Comparison of ENCODE assay signal across 1 cellular context in the genomic region with DNA sequence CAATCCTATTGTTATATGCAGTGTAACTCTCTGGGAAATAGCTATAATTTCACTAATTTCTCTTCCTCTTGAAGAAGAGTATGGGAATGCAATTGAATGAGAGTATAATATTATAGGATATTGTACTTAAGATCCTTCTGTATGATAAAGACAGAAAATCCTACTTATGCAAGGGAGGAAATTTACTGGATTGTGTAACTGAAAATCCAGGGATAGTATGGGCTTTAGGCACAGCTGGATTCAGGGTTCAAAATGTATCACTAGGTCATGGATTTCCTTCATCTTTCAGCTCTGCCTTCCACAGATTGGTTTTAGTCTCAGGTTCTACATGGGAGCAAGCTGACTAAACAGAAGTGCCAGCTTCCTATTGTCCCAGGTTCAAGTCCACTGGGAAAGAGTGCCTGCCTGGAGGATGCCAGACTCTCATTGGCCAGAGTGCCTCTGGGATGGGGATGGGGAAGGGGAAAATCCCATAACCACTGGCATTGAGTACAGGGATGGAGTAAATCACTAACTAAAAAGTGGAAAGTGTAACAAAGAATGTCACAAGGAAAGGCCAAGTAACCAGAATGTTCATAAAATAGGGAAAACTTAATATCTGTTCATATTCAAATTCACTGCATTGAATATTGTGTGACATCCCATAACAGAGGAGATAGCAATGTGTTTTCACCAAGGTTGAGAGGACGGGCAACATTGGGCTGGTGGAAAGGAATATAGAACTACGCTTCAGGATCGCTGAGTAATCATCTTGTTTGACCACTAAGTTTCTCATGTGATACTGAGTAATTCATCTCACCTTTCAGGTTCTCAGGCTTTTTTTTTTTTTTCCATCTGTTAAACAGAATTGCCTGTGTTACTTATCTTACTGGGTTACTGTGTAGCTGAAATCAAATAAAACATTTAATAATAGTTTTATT.
TF ChIP-seq lines count a peak whose summit lies in the region.

No MANE protein-coding gene starts in this region.

TF ChIP-seq in GM12878, 131 proteins besides CTCF, POLR2A, EP300 and RAD21 (continued from another document):
- TF ChIP-seq RCOR1 (conservative IDR thresholded peaks at IDR 0.05; ENCODE audit: low read depth, low read length) (no peak), PML (IDR thresholded peaks at IDR 0.05; ENCODE audit: low read length) (no peak), ATF7 (IDR thresholded peaks at IDR 0.05; ENCODE audit: low read depth) (peak; percentile 69), BACH1 (IDR thresholded peaks at IDR 0.05; ENCODE audit: borderline replicate concordance) (peak; percentile 36; the same call in 1 of the 2 replicates), PKNOX1 (IDR thresholded peaks at IDR 0.05) (no peak), NBN (IDR thresholded peaks at IDR 0.05) (0 out of 2 replicates have a peak, but pooled peaks have one; percentile 19), ASH2L (IDR thresholded peaks at IDR 0.05; ENCODE audit: borderline replicate concordance, low read depth) (no peak), CREB1 (IDR thresholded peaks at IDR 0.05; ENCODE audit: low read depth) (no peak), ETV6 (conservative IDR thresholded peaks at IDR 0.05 in 1 of 2, IDR thresholded peaks at IDR 0.05 in 1 of 2; ENCODE audit: borderline replicate concordance in 1 of 2, low read depth in 1 of 2) (no peak), ZNF592 (IDR thresholded peaks at IDR 0.05) (no peak), TCF12 (IDR thresholded peaks at IDR 0.05; ENCODE audit: low read depth, low read length) (no peak), YY1 (IDR thresholded peaks at IDR 0.05; ENCODE audit: low read depth, low read length) (no peak), STAT1 (conservative IDR thresholded peaks at IDR 0.05) (no peak), BMI1 (IDR thresholded peaks at IDR 0.05; ENCODE audit: borderline replicate concordance) (no peak), IKZF2 (IDR thresholded peaks at IDR 0.05) (peak in 1 of 2 experiments; percentile 30; a peak in 2 of 4 replicates), HCFC1 (IDR thresholded peaks at IDR 0.05; ENCODE audit: low read length) (no peak)
